ENCODE assay signal across 2 cellular contexts in genomic region chr1:201421041-201421440, GRCh38.
TF ChIP-seq lines count a peak whose summit lies in the region.

No MANE protein-coding gene starts in this region.

TF ChIP-seq in IMR-90, 13 proteins besides CTCF, POLR2A, EP300 and RAD21:
- TF ChIP-seq MXI1 (IDR thresholded peaks at IDR 0.05; ENCODE audit: borderline replicate concordance, low read depth, low read length) (no peak), ELK1 (IDR thresholded peaks at IDR 0.05; ENCODE audit: borderline replicate concordance, low read depth, low read length) (no peak), CEBPB (IDR thresholded peaks at IDR 0.05; ENCODE audit: low read depth, low read length) (no peak), RFX5 (IDR thresholded peaks at IDR 0.05; ENCODE audit: low read depth, low read length) (no peak), BHLHE40 (IDR thresholded peaks at IDR 0.05; ENCODE audit: low read depth, low read length) (no peak), RCOR1 (IDR thresholded peaks at IDR 0.05; ENCODE audit: insufficient replicate concordance, low read length) (no peak), USF2 (IDR thresholded peaks at IDR 0.05; ENCODE audit: low read depth, low read length) (no peak), NFE2L2 (IDR thresholded peaks at IDR 0.05; ENCODE audit: low read depth, low read length) (no peak), FOS (IDR thresholded peaks at IDR 0.05; ENCODE audit: low read depth, low read length) (no peak), SMC3 (IDR thresholded peaks at IDR 0.05; ENCODE audit: low read depth, low read length) (no peak), MAZ (IDR thresholded peaks at IDR 0.05; ENCODE audit: borderline replicate concordance, low read depth, low read length) (no peak), MAFK (IDR thresholded peaks at IDR 0.05; ENCODE audit: low read depth, low read length) (no peak), CHD1 (IDR thresholded peaks at IDR 0.05; ENCODE audit: low read depth, low read length) (no peak)

TF ChIP-seq in WTC11, 78 proteins besides CTCF, POLR2A, EP300 and RAD21:
- TF ChIP-seq, protein P1, sequence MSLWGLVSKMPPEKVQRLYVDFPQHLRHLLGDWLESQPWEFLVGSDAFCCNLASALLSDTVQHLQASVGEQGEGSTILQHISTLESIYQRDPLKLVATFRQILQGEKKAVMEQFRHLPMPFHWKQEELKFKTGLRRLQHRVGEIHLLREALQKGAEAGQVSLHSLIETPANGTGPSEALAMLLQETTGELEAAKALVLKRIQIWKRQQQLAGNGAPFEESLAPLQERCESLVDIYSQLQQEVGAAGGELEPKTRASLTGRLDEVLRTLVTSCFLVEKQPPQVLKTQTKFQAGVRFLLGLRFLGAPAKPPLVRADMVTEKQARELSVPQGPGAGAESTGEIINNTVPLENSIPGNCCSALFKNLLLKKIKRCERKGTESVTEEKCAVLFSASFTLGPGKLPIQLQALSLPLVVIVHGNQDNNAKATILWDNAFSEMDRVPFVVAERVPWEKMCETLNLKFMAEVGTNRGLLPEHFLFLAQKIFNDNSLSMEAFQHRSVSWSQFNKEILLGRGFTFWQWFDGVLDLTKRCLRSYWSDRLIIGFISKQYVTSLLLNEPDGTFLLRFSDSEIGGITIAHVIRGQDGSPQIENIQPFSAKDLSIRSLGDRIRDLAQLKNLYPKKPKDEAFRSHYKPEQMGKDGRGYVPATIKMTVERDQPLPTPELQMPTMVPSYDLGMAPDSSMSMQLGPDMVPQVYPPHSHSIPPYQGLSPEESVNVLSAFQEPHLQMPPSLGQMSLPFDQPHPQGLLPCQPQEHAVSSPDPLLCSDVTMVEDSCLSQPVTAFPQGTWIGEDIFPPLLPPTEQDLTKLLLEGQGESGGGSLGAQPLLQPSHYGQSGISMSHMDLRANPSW (CRISPR knock-in tag; conservative IDR thresholded peaks at IDR 0.05; ENCODE audit: low read depth), result no peak
- TF ChIP-seq, protein P2, sequence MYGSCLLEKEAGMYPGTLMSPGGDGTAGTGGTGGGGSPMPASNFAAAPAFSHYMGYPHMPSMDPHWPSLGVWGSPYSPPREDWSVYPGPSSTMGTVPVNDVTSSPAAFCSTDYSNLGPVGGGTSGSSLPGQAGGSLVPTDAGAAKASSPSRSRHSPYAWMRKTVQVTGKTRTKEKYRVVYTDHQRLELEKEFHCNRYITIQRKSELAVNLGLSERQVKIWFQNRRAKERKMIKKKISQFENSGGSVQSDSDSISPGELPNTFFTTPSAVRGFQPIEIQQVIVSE (CRISPR knock-in tag; IDR thresholded peaks at IDR 0.05; ENCODE audit: borderline replicate concordance), result no peak
